Comparison of ENCODE assay signal across 25 cellular contexts in genomic region chr11:12950681-12951080, GRCh38. TPM values are rescaled to one million over a fixed set of nuclear protein-coding genes. Genes with fewer than 3 reads are reported as not detected.
DNase-seq lines count a peak whose midpoint lies in the region; ATAC-seq and TF ChIP-seq lines count a peak whose summit lies in the region.
"Had no signal": no experiment of that assay in that cellular context is flagged by ENCODE, and none has a peak within 500 bp of the region (broad histone marks: within the 10 kb centered on the region; RNA-seq: fewer than 3 reads in every experiment).

No MANE protein-coding gene starts in this region.

- POLR2A ChIA-PET in Caco-2 (lab: Charles Lee) = no interaction called here
- POLR2A ChIA-PET in HCT116 (lab: Charles Lee) = no interaction called here
- POLR2A ChIA-PET in WTC11 (lab: Charles Lee) = no interaction called here

- no peak for TF ChIP-seq POLR2A in HCT116 (IDR thresholded peaks at IDR 0.05; ENCODE audit: borderline replicate concordance, extremely low read depth, insufficient read depth, insufficient read length)

- H3K36me3 ChIP-seq in Caco-2 (ENCODE audit: control insufficient read depth, insufficient read depth, low read length) (no peaks in the 10 kb centered on the region), HCT116 (ENCODE audit: control insufficient read depth in 1 of 2, insufficient read depth in 2 of 2, low read length in 2 of 2) (no peaks in the 10 kb centered on the region)
- H3K36me3 ChIP-seq: left lung, sigmoid colon had no signal

- RAD21 ChIA-PET in HCT116 (lab: Charles Lee; ENCODE audit: low non-redundant PET in 1 of 2, low total read pairs in 2 of 2, uncharacterized antibody in 2 of 2, unreplicated experiment in 2 of 2) = no interaction called here

- no peak overlapping the region for H3K4me3 ChIP-seq in Caco-2 (ENCODE audit: low read depth, low read length)
- H3K4me3 ChIP-seq in HCT116 (replicated peaks in 1 of 2; ENCODE audit: low read depth in 1 of 2, low read length in 2 of 2) = no peak overlapping the region
- H3K4me3 ChIP-seq in fibroblast of villous mesenchyme (ENCODE audit: low read depth, low read length) = no peak overlapping the region
- H3K4me3 ChIP-seq: left lung, sigmoid colon, SK-N-MC, testis had no signal

- DNase-seq in Caco-2 = no peak
- no peak for DNase-seq in HCT116 (ENCODE audit: low read depth, low spot score)
- DNase-seq in WTC11 (ENCODE audit: low spot score) = no peak
- peak; percentile 59 for DNase-seq in fibroblast of villous mesenchyme (ENCODE audit: low read depth)
- no peak for DNase-seq in midbrain (lab: John Stamatoyannopoulos, UW)
- DNase-seq: activated CD8-positive, alpha-beta T cell treated with anti-CD3 and anti-CD28 coated beads for 36 hours; amniotic stem cell; CD4-positive, alpha-beta T cell; central memory CD4-positive, alpha-beta T cell; DMS79; Kasumi-1; left lung; NCI-H1105; posterior cingulate gyrus; sigmoid colon; stimulated activated CD4-positive, alpha-beta T cell treated with anti-CD3 and anti-CD28 coated beads, Interleukin-1b, Interleukin-23, amount 100 ng/mL, for 48 hours; T-helper 9 cell; testis had no signal

- no peaks in the 10 kb centered on the region for H4K20me1 ChIP-seq in HCT116 (ENCODE audit: insufficient read depth)

- H3K9me2 ChIP-seq in HCT116 (ENCODE audit: insufficient read depth) = no peaks in the 10 kb centered on the region

- H3K27me3 ChIP-seq in Caco-2 (replicated peaks; ENCODE audit: control insufficient read depth, insufficient read depth, low read length) (no peaks in the 10 kb centered on the region), HCT116 (ENCODE audit: insufficient read depth, low read length) (no peaks in the 10 kb centered on the region)
- H3K27me3 ChIP-seq: left lung, sigmoid colon, testis had no signal

- no peaks in the 10 kb centered on the region for H3K79me2 ChIP-seq in HCT116 (ENCODE audit: insufficient read depth, low read length)

- H3K4me1 ChIP-seq in Caco-2 (no peaks in the 10 kb centered on the region), HCT116 (ENCODE audit: control insufficient read depth in 1 of 2, insufficient read depth in 2 of 2, low read length in 2 of 2) (no peaks in the 10 kb centered on the region)
- H3K4me1 ChIP-seq: left lung, sigmoid colon, testis had no signal

- BruUV-seq in Caco-2 (replicated peaks; lab: Mats Ljungman, UMichigan) = no TSS peak
- no TSS peak for BruUV-seq in HCT116 (replicated peaks; lab: Mats Ljungman, UMichigan)

- H3K9ac ChIP-seq in HCT116 (ENCODE audit: low read length) = no peak overlapping the region

- CTCF ChIA-PET in Caco-2 (lab: Charles Lee) (interaction anchor here (1.1 kb wide), 1 partner anchor 13 kb away, joined by 3 read pairs; no protein-coding TSS in a partner anchor), HCT116 (lab: Charles Lee) (no interaction called here), WTC11 (lab: Charles Lee) (no interaction called here)

- H3K27ac Mint-ChIP-seq in Caco-2 (ENCODE audit: unreplicated experiment) (peak overlapping the region; percentile 37), WTC11 (no peak overlapping the region)
- H3K27ac Mint-ChIP-seq: activated CD8-positive, alpha-beta T cell treated with anti-CD3 and anti-CD28 coated beads for 36 hours; CD4-positive, alpha-beta T cell; stimulated activated memory B cell treated with anti-CD40 and anti-IgM and Interleukin-4, amounts not matched to agents 10 μg/mL and 1 μg/mL and 100 μg/mL, for 72 hours had no signal

- no peak for ATAC-seq in HCT116
- ATAC-seq in WTC11 = no peak
- no peak for ATAC-seq in GM21737 (IDR thresholded peaks at IDR 0.05; ENCODE audit: unreplicated experiment)
- ATAC-seq in GM18517 (IDR thresholded peaks at IDR 0.05; ENCODE audit: unreplicated experiment) = no peak
- ATAC-seq: activated CD4-positive, CD25-positive, alpha-beta regulatory T cell treated with anti-CD3 and anti-CD28 coated beads, Interleukin-2, amount 50 U/mL, for 24 hours; activated CD8-positive, alpha-beta T cell treated with anti-CD3 and anti-CD28 coated beads for 36 hours; left lung; stimulated activated memory B cell treated with anti-CD40 and anti-IgM and Interleukin-4, amounts not matched to agents 10 μg/mL and 1 μg/mL and 100 μg/mL, for 72 hours had no signal

- H3K9me3 Mint-ChIP-seq in Caco-2 (ENCODE audit: unreplicated experiment) (peaks cover 37% of the 10 kb centered on the region), WTC11 (peaks cover 44% of the 10 kb centered on the region)
- H3K9me3 Mint-ChIP-seq: CD4-positive, alpha-beta T cell had no signal

- no peak overlapping the region for H3K4me2 ChIP-seq in HCT116 (ENCODE audit: low read length)

- no peak for TF ChIP-seq CTCF in Caco-2 (IDR thresholded peaks at IDR 0.05; ENCODE audit: insufficient read depth in 1 of 2, low read depth in 1 of 2, low read length in 1 of 2, severe bottlenecking in 1 of 2, unreplicated experiment in 1 of 2)
- no peak for TF ChIP-seq CTCF in HCT116 (IDR thresholded peaks at IDR 0.05 in 2 of 3, conservative IDR thresholded peaks at IDR 0.05 in 1 of 3; ENCODE audit: borderline replicate concordance in 1 of 3, insufficient read depth in 1 of 3, low read depth in 2 of 3, low read length in 2 of 3)
- no peak for TF ChIP-seq CTCF in WTC11 (IDR thresholded peaks at IDR 0.05)
- TF ChIP-seq CTCF in fibroblast of villous mesenchyme (IDR thresholded peaks at IDR 0.05; ENCODE audit: insufficient read depth, low read depth, low read length) = no peak

- H3K9me3 ChIP-seq in Caco-2 (peaks cover 13% of the 10 kb centered on the region), HCT116 (ENCODE audit: control insufficient read depth in 1 of 2, insufficient read depth in 1 of 2, low read depth in 1 of 2, low read length in 2 of 2) (no peaks in the 10 kb centered on the region)
- H3K9me3 ChIP-seq: testis had no signal

- no peak overlapping the region for H2AFZ ChIP-seq in HCT116 (ENCODE audit: low read depth, low read length, poor library complexity, severe bottlenecking)

- H3K36me3 Mint-ChIP-seq in Caco-2 (ENCODE audit: insufficient read depth, unreplicated experiment) (peaks cover 28% of the 10 kb centered on the region), WTC11 (peaks cover 15% of the 10 kb centered on the region)
- H3K36me3 Mint-ChIP-seq: stimulated activated memory B cell treated with anti-CD40 and anti-IgM and Interleukin-4, amounts not matched to agents 10 μg/mL and 1 μg/mL and 100 μg/mL, for 72 hours had no signal

- no peak for TF ChIP-seq RAD21 in HCT116 (IDR thresholded peaks at IDR 0.05; ENCODE audit: low read depth)

- no peaks in the 10 kb centered on the region for H3K27me3 Mint-ChIP-seq in Caco-2 (ENCODE audit: insufficient read depth, unreplicated experiment)
- no peaks in the 10 kb centered on the region; the same call in 1 of the 2 replicates for H3K27me3 Mint-ChIP-seq in WTC11 (ENCODE audit: low read depth)

- H3K4me3 Mint-ChIP-seq in Caco-2 (ENCODE audit: unreplicated experiment) = no peak overlapping the region
- H3K4me3 Mint-ChIP-seq in WTC11 = no peak overlapping the region
- H3K4me3 Mint-ChIP-seq: activated CD8-positive, alpha-beta T cell treated with anti-CD3 and anti-CD28 coated beads for 36 hours; CD4-positive, alpha-beta T cell; neural crest cell; stimulated activated memory B cell treated with anti-CD40 and anti-IgM and Interleukin-4, amounts not matched to agents 10 μg/mL and 1 μg/mL and 100 μg/mL, for 72 hours had no signal

- H3K4me1 Mint-ChIP-seq in Caco-2 (ENCODE audit: low read depth, unreplicated experiment) (peaks cover 6% of the 10 kb centered on the region), WTC11 (peaks cover 3% of the 10 kb centered on the region)
- H3K4me1 Mint-ChIP-seq: neural crest cell; stimulated activated memory B cell treated with anti-CD40 and anti-IgM and Interleukin-4, amounts not matched to agents 10 μg/mL and 1 μg/mL and 100 μg/mL, for 72 hours had no signal

- intact Hi-C loops in Caco-2 (cut with micrococcal nuclease; ENCODE audit: unreplicated experiment) (no loop called here), HCT116 (cut with micrococcal nuclease) (no loop called here)

- H3K27ac ChIP-seq in HCT116 (ENCODE audit: low read depth, low read length) = no peak overlapping the region
- H3K27ac ChIP-seq: left lung, sigmoid colon, SK-N-MC, testis had no signal

TF ChIP-seq in HCT116, 20 proteins besides CTCF, POLR2A, EP300 and RAD21 (continues in another document):
- TF ChIP-seq YY1 (IDR thresholded peaks at IDR 0.05; ENCODE audit: extremely low read depth, insufficient replicate concordance, low read depth, low read length) = no peak
- no peak for TF ChIP-seq SP1 (IDR thresholded peaks at IDR 0.05; ENCODE audit: low read depth)
- no peak for TF ChIP-seq FOSL1 (IDR thresholded peaks at IDR 0.05; ENCODE audit: low read depth)

TF ChIP-seq in WTC11, 78 proteins besides CTCF, POLR2A, EP300 and RAD21:
- TF ChIP-seq IRF1 (CRISPR knock-in tag; IDR thresholded peaks at IDR 0.05) = no peak
- TF ChIP-seq GRHL2 (CRISPR knock-in tag; IDR thresholded peaks at IDR 0.05; ENCODE audit: insufficient replicate concordance, severe bottlenecking) = no peak
- peak; percentile 94 for TF ChIP-seq GABPB1 (CRISPR knock-in tag; IDR thresholded peaks at IDR 0.05)

RNA-seq across cellular contexts. Expression of gene RASSF10, which starts 58.4 kb away (rescaled TPM):
- total RNA-seq in Caco-2 (2022) = 0.91 and 1.3 TPM in 2 replicates
- total RNA-seq in HCT116 (2021; ENCODE audit: unreplicated experiment) = not detected
- polyA plus RNA-seq in HCT116 (2012) = not detected in 2 replicates
- total RNA-seq in WTC11 (2021) = 2.6 to 3.2 TPM (median 2.9 TPM) in 3 replicates
- total RNA-seq in fibroblast of villous mesenchyme = not detected in 2 replicates
- total RNA-seq: activated CD8-positive, alpha-beta T cell treated with anti-CD3 and anti-CD28 coated beads for 36 hours; CD4-positive, alpha-beta T cell; mononuclear cell had no signal
